1 cellular context compared by ENCODE assay signal in the genomic region with DNA sequence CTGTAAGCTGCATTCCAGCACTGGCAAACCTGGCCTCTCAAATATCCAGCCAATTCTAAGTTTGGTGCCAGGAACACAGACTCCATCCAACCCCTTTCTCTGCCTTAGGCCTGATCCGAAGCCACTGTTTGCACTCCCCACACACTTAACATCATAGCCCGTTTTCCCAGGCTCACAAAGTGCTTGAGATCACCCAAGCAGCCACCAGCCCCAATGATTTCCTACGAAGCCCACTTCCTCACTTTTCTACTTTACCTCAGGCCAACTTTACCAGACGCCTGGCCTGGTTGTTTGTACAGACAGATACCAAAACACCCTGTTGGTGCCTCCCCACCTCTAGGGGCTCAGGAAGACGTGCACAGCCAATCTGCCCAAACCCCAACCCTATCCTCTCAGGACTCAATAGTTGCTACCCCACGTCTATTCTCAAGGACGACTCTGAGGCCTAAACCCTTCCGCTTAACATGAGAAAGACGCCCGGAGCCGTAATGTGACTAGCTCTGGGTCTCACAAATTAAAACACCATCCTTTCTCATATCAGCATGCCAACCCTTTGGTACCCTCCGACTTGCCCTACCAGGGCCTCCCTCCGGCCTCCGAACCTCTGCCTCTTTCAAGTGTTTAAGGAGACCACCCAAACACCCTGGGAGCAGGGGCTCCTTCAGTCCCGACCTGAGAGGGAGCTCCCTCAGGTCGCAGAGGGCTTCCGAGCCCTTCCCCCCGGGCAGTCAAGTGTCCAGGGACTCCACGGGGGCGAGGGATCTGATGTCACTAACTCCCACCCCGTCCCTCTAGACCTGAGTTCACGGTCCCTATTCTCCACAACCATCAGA.
A peak's percentile ranks its signal among the peaks of the same experiment; 100 is the strongest.
TF ChIP-seq lines count a peak whose summit lies in the region.

No MANE protein-coding gene starts in this region.

TF ChIP-seq in IMR-90, 13 proteins besides CTCF, POLR2A, EP300 and RAD21 (continued from another document):
- TF ChIP-seq, protein P1, sequence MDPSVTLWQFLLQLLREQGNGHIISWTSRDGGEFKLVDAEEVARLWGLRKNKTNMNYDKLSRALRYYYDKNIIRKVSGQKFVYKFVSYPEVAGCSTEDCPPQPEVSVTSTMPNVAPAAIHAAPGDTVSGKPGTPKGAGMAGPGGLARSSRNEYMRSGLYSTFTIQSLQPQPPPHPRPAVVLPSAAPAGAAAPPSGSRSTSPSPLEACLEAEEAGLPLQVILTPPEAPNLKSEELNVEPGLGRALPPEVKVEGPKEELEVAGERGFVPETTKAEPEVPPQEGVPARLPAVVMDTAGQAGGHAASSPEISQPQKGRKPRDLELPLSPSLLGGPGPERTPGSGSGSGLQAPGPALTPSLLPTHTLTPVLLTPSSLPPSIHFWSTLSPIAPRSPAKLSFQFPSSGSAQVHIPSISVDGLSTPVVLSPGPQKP (IDR thresholded peaks at IDR 0.05; ENCODE audit: borderline replicate concordance, low read depth, low read length): no peak
- TF ChIP-seq SMC3 (IDR thresholded peaks at IDR 0.05; ENCODE audit: low read depth, low read length) (no peak), CHD1 (IDR thresholded peaks at IDR 0.05; ENCODE audit: low read depth, low read length) (peak; percentile 5; the same call in 1 of the 2 replicates)
